2 cellular contexts compared by ENCODE assay signal in the genomic region with DNA sequence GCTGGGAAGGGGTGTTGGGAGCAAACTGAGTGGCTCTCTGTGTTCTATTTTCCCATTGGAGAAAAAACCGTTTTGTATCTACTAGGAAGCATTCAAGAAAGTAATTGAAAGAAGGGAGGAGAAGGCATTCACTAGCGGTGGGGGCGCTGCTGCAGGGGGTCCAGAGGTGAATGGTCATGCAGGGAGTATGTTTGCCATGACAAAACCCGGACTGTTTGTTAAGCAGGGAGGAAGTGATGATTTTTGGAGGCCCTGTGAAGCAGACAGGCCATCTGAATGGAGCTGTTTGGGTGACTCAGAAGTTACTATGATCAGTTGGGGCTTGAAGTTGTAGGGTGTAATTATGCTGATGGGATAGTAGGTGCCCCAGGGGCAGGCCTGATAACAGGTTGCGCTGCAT.
TF ChIP-seq lines count a peak whose summit lies in the region.

No MANE protein-coding gene starts in this region.

TF ChIP-seq in HepG2, 621 proteins besides CTCF, POLR2A, EP300 and RAD21:
- TF ChIP-seq FOXM1 (CRISPR knock-in tag; IDR thresholded peaks at IDR 0.05) (no peak), ATM (IDR thresholded peaks at IDR 0.05; ENCODE audit: borderline replicate concordance) (no peak), POLR2G (IDR thresholded peaks at IDR 0.05; ENCODE audit: low read depth, low read length) (no peak), FOXP1 (IDR thresholded peaks at IDR 0.05) (no peak), FOXP1 (CRISPR knock-in tag; IDR thresholded peaks at IDR 0.05) (no peak), ZFP90 (CRISPR knock-in tag; IDR thresholded peaks at IDR 0.05; ENCODE audit: borderline replicate concordance) (no peak), CREM (IDR thresholded peaks at IDR 0.05) (no peak), CREM (CRISPR knock-in tag; IDR thresholded peaks at IDR 0.05) (no peak), RBM22 (optimal IDR thresholded peaks at IDR 0.05; ENCODE audit: low read length) (no peak), CBX5 (CRISPR knock-in tag; IDR thresholded peaks at IDR 0.05; ENCODE audit: borderline replicate concordance) (no peak), KMT2B (CRISPR knock-in tag; IDR thresholded peaks at IDR 0.05) (no peak), TARDBP (CRISPR knock-in tag; IDR thresholded peaks at IDR 0.05) (no peak), KDM6A (CRISPR knock-in tag; IDR thresholded peaks at IDR 0.05; ENCODE audit: low read depth) (no peak), REL (CRISPR knock-in tag; conservative IDR thresholded peaks at IDR 0.05) (no peak), TFDP1 (CRISPR knock-in tag; IDR thresholded peaks at IDR 0.05; ENCODE audit: borderline replicate concordance) (no peak), ETS1 (CRISPR knock-in tag; IDR thresholded peaks at IDR 0.05) (no peak), TGIF2 (CRISPR knock-in tag; IDR thresholded peaks at IDR 0.05) (no peak), PHB2 (IDR thresholded peaks at IDR 0.05; ENCODE audit: partially characterized antibody) (no peak), ETV5 (CRISPR knock-in tag; IDR thresholded peaks at IDR 0.05; ENCODE audit: borderline replicate concordance) (no peak), NFIB (CRISPR knock-in tag; IDR thresholded peaks at IDR 0.05; ENCODE audit: borderline replicate concordance) (no peak)

TF ChIP-seq in WTC11, 78 proteins besides CTCF, POLR2A, EP300 and RAD21:
- TF ChIP-seq ETV6 (CRISPR knock-in tag; IDR thresholded peaks at IDR 0.05) (peak; percentile 26; the same call in 1 of the 2 replicates), ZNF423 (CRISPR knock-in tag; IDR thresholded peaks at IDR 0.05) (peak; percentile 55)
- TF ChIP-seq, protein P1, sequence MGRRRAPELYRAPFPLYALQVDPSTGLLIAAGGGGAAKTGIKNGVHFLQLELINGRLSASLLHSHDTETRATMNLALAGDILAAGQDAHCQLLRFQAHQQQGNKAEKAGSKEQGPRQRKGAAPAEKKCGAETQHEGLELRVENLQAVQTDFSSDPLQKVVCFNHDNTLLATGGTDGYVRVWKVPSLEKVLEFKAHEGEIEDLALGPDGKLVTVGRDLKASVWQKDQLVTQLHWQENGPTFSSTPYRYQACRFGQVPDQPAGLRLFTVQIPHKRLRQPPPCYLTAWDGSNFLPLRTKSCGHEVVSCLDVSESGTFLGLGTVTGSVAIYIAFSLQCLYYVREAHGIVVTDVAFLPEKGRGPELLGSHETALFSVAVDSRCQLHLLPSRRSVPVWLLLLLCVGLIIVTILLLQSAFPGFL (CRISPR knock-in tag; IDR thresholded peaks at IDR 0.05; ENCODE audit: borderline replicate concordance), result no peak
